Comparison of ENCODE assay signal across 10 cellular contexts in genomic region chr7:98354511-98355249, GRCh38. TPM values are rescaled to one million over a fixed set of nuclear protein-coding genes. Genes with fewer than 3 reads are reported as not detected.
DNase-seq lines count a peak whose midpoint lies in the region; ATAC-seq and TF ChIP-seq lines count a peak whose summit lies in the region.
"Had no signal": no experiment of that assay in that cellular context is flagged by ENCODE, and none has a peak within 500 bp of the region (broad histone marks: within the 10 kb centered on the region; RNA-seq: fewer than 3 reads in every experiment).

No MANE protein-coding gene starts in this region.

- H3K4me2 ChIP-seq in HCT116 (ENCODE audit: low read length) = peak overlapping the region; percentile 82

- DNase-seq in HCT116 (ENCODE audit: low read depth, low spot score) = peak; percentile 91
- peak; percentile 65 for DNase-seq in T1000 (lab: John Stamatoyannopoulos, UW)
- DNase-seq in right cardiac atrium = no peak
- peak; percentile 76 for DNase-seq in smooth muscle cell of the brain vasculature (ENCODE audit: low read depth, low spot score)
- DNase-seq in midbrain (lab: John Stamatoyannopoulos, UW) = no peak
- DNase-seq in AML-193 (lab: John Stamatoyannopoulos, UW) = no peak
- no peak for DNase-seq in ecto neural progenitor cell (ENCODE audit: low spot score)
- DNase-seq: activated B cell treated with CpG ODN at 0.5 μM for 24 hours had no signal

- BruUV-seq in HCT116 (replicated peaks; lab: Mats Ljungman, UMichigan) = no TSS peak

- peak overlapping the region; percentile 28 to 49 for H3K4me3 ChIP-seq in HCT116 (replicated peaks in 1 of 2; ENCODE audit: low read depth in 1 of 2, low read length in 2 of 2)
- no peak overlapping the region for H3K4me3 ChIP-seq in right cardiac atrium (ENCODE audit: low read length)
- H3K4me3 ChIP-seq: K562 had no signal

- H3K79me2 ChIP-seq in HCT116 (ENCODE audit: insufficient read depth, low read length) = peaks cover 54% of the 10 kb centered on the region

- 82% methylated on average over 22 of the region's 22 CpGs for WGBS in right cardiac atrium

- 0 out of 2 replicates have a peak, but pooled peaks cover 4% of the 10 kb centered on the region for H4K20me1 ChIP-seq in HCT116 (ENCODE audit: insufficient read depth)

- intact Hi-C loops in HCT116 (cut with micrococcal nuclease) = loop anchor here (1.0 to 5.0 kb wide), 4 partner anchors 16 to 468 kb away; partner anchors contain the start of gene BAIAP2L1
- intact Hi-C loops in right cardiac atrium (cut with DNase I) = no loop called here

- POLR2A ChIA-PET in HCT116 (lab: Charles Lee) = interaction anchor here (0.8 kb wide), 1 partner anchor 43 kb away, joined by 3 read pairs; no protein-coding TSS in a partner anchor

- CTCF ChIA-PET in HCT116 (lab: Charles Lee) = interaction anchor here (2.4 kb wide), 1 partner anchor 47 kb away, joined by 9 read pairs; the partner anchor contains the start of gene BAIAP2L1

- H3K9ac ChIP-seq in HCT116 (ENCODE audit: low read length) = peak overlapping the region; percentile 64

- ATAC-seq in HCT116 (peak; percentile 90), right cardiac atrium (peak; percentile 16 to 46), HG02938 (IDR thresholded peaks at IDR 0.05; ENCODE audit: unreplicated experiment) (no peak)
- ATAC-seq: K562 had no signal

- TF ChIP-seq CTCF in HCT116 (IDR thresholded peaks at IDR 0.05 in 2 of 3, conservative IDR thresholded peaks at IDR 0.05 in 1 of 3; ENCODE audit: borderline replicate concordance in 1 of 3, insufficient read depth in 1 of 3, low read depth in 2 of 3, low read length in 2 of 3) = no peak

- RAD21 ChIA-PET in HCT116 (lab: Charles Lee; ENCODE audit: low non-redundant PET in 1 of 2, low total read pairs in 2 of 2, uncharacterized antibody in 2 of 2, unreplicated experiment in 2 of 2) = interaction anchor here in 1 of 2 experiments (1.6 kb wide), 1 partner anchor 46 kb away, joined by 6 read pairs; the partner anchor contains the start of gene BAIAP2L1

- TF ChIP-seq RAD21 in HCT116 (IDR thresholded peaks at IDR 0.05; ENCODE audit: low read depth) = peak; percentile 42; the same call in 1 of the 2 replicates

- H3K27ac ChIP-seq in HCT116 (ENCODE audit: low read depth, low read length) = peak overlapping the region; percentile 87
- H3K27ac ChIP-seq in right cardiac atrium (ENCODE audit: low read length) = no peak overlapping the region

- H3K4me1 ChIP-seq in HCT116 (ENCODE audit: control insufficient read depth in 1 of 2, insufficient read depth in 2 of 2, low read length in 2 of 2) (peaks cover 63 to 84% of the 10 kb centered on the region in 2 experiments), right cardiac atrium (ENCODE audit: control insufficient read depth, insufficient read depth, low read length) (no peaks in the 10 kb centered on the region)

- H3K27me3 ChIP-seq in HCT116 (ENCODE audit: insufficient read depth, low read length) (no peaks in the 10 kb centered on the region), right cardiac atrium (ENCODE audit: control insufficient read depth, insufficient read depth) (no peaks in the 10 kb centered on the region)

- H2AFZ ChIP-seq in HCT116 (ENCODE audit: low read depth, low read length, poor library complexity, severe bottlenecking) = no peak overlapping the region

- no peaks in the 10 kb centered on the region for H3K9me2 ChIP-seq in HCT116 (ENCODE audit: insufficient read depth)

- H3K36me3 ChIP-seq in HCT116 (ENCODE audit: control insufficient read depth in 1 of 2, insufficient read depth in 2 of 2, low read length in 2 of 2) = 0 out of 4 replicates have a peak, but pooled peaks cover 0 to 2% of the 10 kb centered on the region in 2 experiments

- H3K9me3 ChIP-seq in HCT116 (ENCODE audit: control insufficient read depth in 1 of 2, insufficient read depth in 1 of 2, low read depth in 1 of 2, low read length in 2 of 2) (no peaks in the 10 kb centered on the region), right cardiac atrium (ENCODE audit: control insufficient read depth, low read length) (no peaks in the 10 kb centered on the region)

- no peak for TF ChIP-seq POLR2A in HCT116 (IDR thresholded peaks at IDR 0.05; ENCODE audit: borderline replicate concordance, extremely low read depth, insufficient read depth, insufficient read length)

TF ChIP-seq in HCT116, 20 proteins besides CTCF, POLR2A, EP300 and RAD21:
- no peak for TF ChIP-seq ZNF274 (IDR thresholded peaks at IDR 0.05; ENCODE audit: low read depth, low read length)
- TF ChIP-seq YY1 (IDR thresholded peaks at IDR 0.05; ENCODE audit: extremely low read depth, insufficient replicate concordance, low read depth, low read length) = peak; percentile 47
- peak; percentile 14; the same call in 1 of the 2 replicates for TF ChIP-seq ZFX (IDR thresholded peaks at IDR 0.05)
- TF ChIP-seq EZH2phosphoT487 (IDR thresholded peaks at IDR 0.05; ENCODE audit: borderline replicate concordance) = no peak
- TF ChIP-seq POLR2AphosphoS5 (IDR thresholded peaks at IDR 0.05; ENCODE audit: low read depth, low read length) = peak; percentile 74
- no peak for TF ChIP-seq EGR1 (IDR thresholded peaks at IDR 0.05; ENCODE audit: low read depth)
- peak; percentile 97 for TF ChIP-seq JUND (IDR thresholded peaks at IDR 0.05)
- no peak for TF ChIP-seq ELF1 (IDR thresholded peaks at IDR 0.05; ENCODE audit: borderline replicate concordance, low read depth)
- TF ChIP-seq FOSL1 (IDR thresholded peaks at IDR 0.05; ENCODE audit: low read depth) = peak; percentile 94
- TF ChIP-seq EZH2 (IDR thresholded peaks at IDR 0.05) = no peak
- peak; percentile 86 for TF ChIP-seq CEBPB (IDR thresholded peaks at IDR 0.05; ENCODE audit: low read depth)
- peak; percentile 98 for TF ChIP-seq SP1 (IDR thresholded peaks at IDR 0.05; ENCODE audit: low read depth)
- TF ChIP-seq ZBTB33 (IDR thresholded peaks at IDR 0.05; ENCODE audit: extremely low read depth, insufficient replicate concordance, low read length) = peak; percentile 69
- TF ChIP-seq ATF3 (IDR thresholded peaks at IDR 0.05) = no peak
- TF ChIP-seq MAX (IDR thresholded peaks at IDR 0.05) = 0 out of 2 replicates have a peak, but pooled peaks have one; percentile 44
- TF ChIP-seq TCF7L2 (IDR thresholded peaks at IDR 0.05; ENCODE audit: borderline replicate concordance, extremely low read depth, insufficient read depth, insufficient read length) = peak; percentile 59
- TF ChIP-seq SRF (IDR thresholded peaks at IDR 0.05; ENCODE audit: low read depth) = no peak
- TF ChIP-seq SIN3A (IDR thresholded peaks at IDR 0.05; ENCODE audit: low read depth) = peak; percentile 95
- TF ChIP-seq CBX3 (IDR thresholded peaks at IDR 0.05; ENCODE audit: low read depth) = peak; percentile 98
- TF ChIP-seq REST (IDR thresholded peaks at IDR 0.05; ENCODE audit: low read depth) = no peak

RNA-seq across cellular contexts. Expression of gene BAIAP2L1, which starts 46.2 kb away (rescaled TPM):
- total RNA-seq in HCT116 (2021; ENCODE audit: unreplicated experiment) (61.2 TPM), right cardiac atrium (1 to 10 TPM in 3 of 4 donors, under 1 TPM in 1; 0.71 to 2.0 (median 1.2) TPM)
- polyA plus RNA-seq in HCT116 (2012) = 50.5 and 53.8 TPM in 2 replicates
- polyA plus RNA-seq in right cardiac atrium = 2.1 TPM

Comparison
In these comparisons a context has a peak if more than half of its experiments do, and no peak if none do; other contexts are left out.
1. DNase-seq: peak in HCT116 (single experiment), T1000 (single experiment) and smooth muscle cell of the brain vasculature (single experiment); none in right cardiac atrium (0 of 3), midbrain (single experiment), AML-193 (0 of 2) and ecto neural progenitor cell (single experiment).
2. RNA of gene BAIAP2L1, which starts 46.2 kb away (total RNA-seq): 61.2 TPM in HCT116 (single experiment); 0.71 to 2.0 TPM in right cardiac atrium; every median in the first group is over 10 times any median in the second.